Comparison of ENCODE assay signal across 15 cellular contexts in the genomic region with DNA sequence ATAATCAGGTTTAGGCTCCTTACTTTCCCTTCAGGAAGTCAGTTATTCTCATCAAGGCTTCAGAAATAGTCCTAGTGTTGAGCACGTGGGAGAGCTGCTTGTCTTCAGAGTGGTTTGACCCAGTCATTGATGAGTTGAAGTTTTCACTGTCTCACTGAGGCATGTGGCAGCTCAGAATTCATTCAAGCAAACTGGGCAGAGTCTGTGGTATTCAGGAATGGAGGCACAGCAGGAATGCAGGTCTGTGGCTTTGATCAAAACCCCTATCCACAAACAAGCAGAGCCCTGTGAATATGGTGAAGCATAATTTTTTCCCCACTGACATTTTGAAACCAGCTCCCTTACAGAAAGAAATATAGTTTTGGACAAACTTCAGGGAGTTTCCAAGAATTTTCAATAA.
DNase-seq lines count a peak whose midpoint lies in the region; TF ChIP-seq lines count a peak whose summit lies in the region.
"Had no signal": no experiment of that assay in that cellular context is flagged by ENCODE, and none has a peak within 500 bp of the region (broad histone marks: within the 10 kb centered on the region; RNA-seq: fewer than 3 reads in every experiment).

No MANE protein-coding gene starts in this region.

- H3K18ac ChIP-seq in H9 (ENCODE audit: insufficient read length, low read depth, low read length), result no peak overlapping the region

- H3K23me2 ChIP-seq in H9 (ENCODE audit: insufficient read length, low read depth, low read length, poor library complexity, severe bottlenecking), result no peaks in the 10 kb centered on the region

- H4K5ac ChIP-seq in H9 (ENCODE audit: insufficient read length, low read depth, low read length), result no peak overlapping the region

- no peak overlapping the region for H2BK20ac ChIP-seq in H9 (ENCODE audit: low read depth, low read length, poor library complexity, severe bottlenecking)

- H2BK5ac ChIP-seq in H9 (ENCODE audit: insufficient read length, low read length), result no peak overlapping the region

- POLR2A ChIA-PET in activated CD4-positive, alpha-beta memory T cell treated with anti-CD3 and anti-CD28 coated beads, Interleukin-2, amount 10 ng/mL, durations not matched to agents 7 days and 5 days (lab: Charles Lee), result no interaction called here

- H3K4ac ChIP-seq in H9 (ENCODE audit: low read depth, low read length), result no peak overlapping the region

- H3K4me3 Mint-ChIP-seq in H9, result no peak overlapping the region
- no peak overlapping the region for H3K4me3 Mint-ChIP-seq in activated CD4-positive, alpha-beta memory T cell treated with anti-CD3 and anti-CD28 coated beads, Interleukin-2, amount 10 ng/mL, durations not matched to agents 7 days and 5 days
- H3K4me3 Mint-ChIP-seq: activated naive CD4-positive, alpha-beta T cell treated with anti-CD3 and anti-CD28 coated beads, Interleukin-2, amount 10 ng/mL, durations not matched to agents 7 days and 5 days; immature natural killer cell; naive thymus-derived CD4-positive, alpha-beta T cell; stimulated activated naive CD8-positive, alpha-beta T cell treated with anti-CD3 and anti-CD28 coated beads, Interleukin-15, Interleukin-2, amounts not matched to agents 100 ng/mL and 50 ng/mL, for 24 hours had no signal

- H3K14ac ChIP-seq in H9 (ENCODE audit: insufficient read depth, low read length), result 0 out of 2 replicates have a peak overlapping the region, but pooled peaks have one; percentile 47

- in situ Hi-C loops in SK-MEL-5 (cut with HindIII; ENCODE audit: low pct_unique_long_range_greater_than_20kb, low sequenced_read_pairs), result no loop called here

- no peak overlapping the region for H3T11ph ChIP-seq in H9 (ENCODE audit: low read length)

- H2AK5ac ChIP-seq in H9 (ENCODE audit: insufficient read length, low read length), result no peak overlapping the region

- H4K8ac ChIP-seq in H9 (replicated peaks; ENCODE audit: insufficient read length, low read depth, low read length), result no peak overlapping the region

- H3K9me3 ChIP-seq in H9 (ENCODE audit: control insufficient read depth, low read depth, low read length), result no peaks in the 10 kb centered on the region
- H3K9me3 ChIP-seq: HAP-1 had no signal

- H3K4me3 ChIP-seq in epithelial cell of esophagus (ENCODE audit: low read length), result no peak overlapping the region
- H3K4me3 ChIP-seq: HAP-1 had no signal

- H3K79me1 ChIP-seq in H9 (ENCODE audit: insufficient read depth, low read depth, low read length, poor library complexity, severe bottlenecking), result no peaks in the 10 kb centered on the region

- no peak overlapping the region for H2BK120ac ChIP-seq in H9 (ENCODE audit: low read depth, low read length, poor library complexity, severe bottlenecking)

- H2BK15ac ChIP-seq in H9 (ENCODE audit: low read depth, low read length), result no peak overlapping the region

- peaks cover 20 to 24% of the 10 kb centered on the region in 2 experiments for H3K4me1 Mint-ChIP-seq in H9
- peaks cover 10% of the 10 kb centered on the region for H3K4me1 Mint-ChIP-seq in activated CD4-positive, alpha-beta memory T cell treated with anti-CD3 and anti-CD28 coated beads, Interleukin-2, amount 10 ng/mL, durations not matched to agents 7 days and 5 days
- H3K4me1 Mint-ChIP-seq: immature natural killer cell had no signal

- no peak overlapping the region for H3K4me2 ChIP-seq in H9 (ENCODE audit: insufficient read depth, insufficient read length, low read length)

- no peak overlapping the region for H4K91ac ChIP-seq in H9 (ENCODE audit: insufficient read length, low read depth, low read length)

- no CpG with 5 or more reads among the region's 1 CpG for WGBS in H9 (ENCODE audit: extremely low coverage, insufficient read length, low lambda C conversion rate)

- 0 out of 2 replicates have a peak, but pooled peaks cover 2% of the 10 kb centered on the region for H3K27me3 Mint-ChIP-seq in H9 (ENCODE audit: low read depth)
- H3K27me3 Mint-ChIP-seq in activated CD4-positive, alpha-beta memory T cell treated with anti-CD3 and anti-CD28 coated beads, Interleukin-2, amount 10 ng/mL, durations not matched to agents 7 days and 5 days, result no peaks in the 10 kb centered on the region
- H3K27me3 Mint-ChIP-seq: stimulated activated naive CD8-positive, alpha-beta T cell treated with anti-CD3 and anti-CD28 coated beads, Interleukin-15, Interleukin-2, amounts not matched to agents 100 ng/mL and 50 ng/mL, for 24 hours had no signal

- CTCF ChIA-PET in activated CD4-positive, alpha-beta memory T cell treated with anti-CD3 and anti-CD28 coated beads, Interleukin-2, amount 10 ng/mL, durations not matched to agents 7 days and 5 days (lab: Charles Lee), result interaction anchor here (1.0 to 1.9 kb wide), 5 partner anchors 9 to 223 kb away, joined by 3 to 6 read pairs (median 3); no protein-coding TSS in a partner anchor

- no peak overlapping the region for H3K23ac ChIP-seq in H9 (ENCODE audit: insufficient read length, low read depth, low read length)

- H3K27ac ChIP-seq in H9 (ENCODE audit: insufficient read length, low read depth, low read length), result no peak overlapping the region
- H3K27ac ChIP-seq: RWPE1 had no signal

- H2AFZ ChIP-seq in H9 (ENCODE audit: low read length), result no peak overlapping the region

- DNase-seq in H9 (no peak), SK-MEL-5 (ENCODE audit: low read depth, low spot score) (peak; percentile 63), epithelial cell of esophagus (ENCODE audit: low read depth) (peak; percentile 69), non-pigmented ciliary epithelial cell (ENCODE audit: low read depth) (peak; percentile 76), RKO (ENCODE audit: low spot score) (no peak)
- no peak for DNase-seq in activated CD4-positive, alpha-beta memory T cell treated with anti-CD3 and anti-CD28 coated beads, Interleukin-2, amount 10 ng/mL, durations not matched to agents 7 days and 5 days
- DNase-seq in stimulated activated CD4-positive, alpha-beta T cell treated with anti-CD3 and anti-CD28 coated beads, Interleukin-4, amount 100 ng/mL, for 1 hour, result no peak
- DNase-seq: activated naive CD4-positive, alpha-beta T cell treated with anti-CD3 and anti-CD28 coated beads, Interleukin-2, amount 10 ng/mL, durations not matched to agents 7 days and 5 days; immature natural killer cell; naive thymus-derived CD4-positive, alpha-beta T cell; NCI-H1105; NCI-H510A treated with DMSO at 0.1 percent for 48 hours had no signal

- no peaks in the 10 kb centered on the region; the same call in 1 of the 2 replicates for H3K4me1 ChIP-seq in H9 (ENCODE audit: insufficient read depth, low read length)

- no peak overlapping the region for H3K9ac ChIP-seq in H9 (ENCODE audit: extremely low read depth, insufficient read length, low read length)

- H3K27me3 ChIP-seq in H9 (ENCODE audit: insufficient read depth, low read length), result no peaks in the 10 kb centered on the region

- no peaks in the 10 kb centered on the region for H4K20me1 ChIP-seq in H9 (ENCODE audit: control insufficient read depth, insufficient read depth, insufficient read length)

- no peaks in the 10 kb centered on the region for H3K36me3 Mint-ChIP-seq in H9 (ENCODE audit: insufficient read depth in 1 of 3, low read depth in 3 of 3)
- no peaks in the 10 kb centered on the region for H3K36me3 Mint-ChIP-seq in activated CD4-positive, alpha-beta memory T cell treated with anti-CD3 and anti-CD28 coated beads, Interleukin-2, amount 10 ng/mL, durations not matched to agents 7 days and 5 days (ENCODE audit: low read depth)
- H3K36me3 Mint-ChIP-seq: activated naive CD4-positive, alpha-beta T cell treated with anti-CD3 and anti-CD28 coated beads, Interleukin-2, amount 10 ng/mL, durations not matched to agents 7 days and 5 days; immature natural killer cell had no signal

- no peaks in the 10 kb centered on the region for H3K9me3 Mint-ChIP-seq in H9
- no peaks in the 10 kb centered on the region for H3K9me3 Mint-ChIP-seq in activated CD4-positive, alpha-beta memory T cell treated with anti-CD3 and anti-CD28 coated beads, Interleukin-2, amount 10 ng/mL, durations not matched to agents 7 days and 5 days
- H3K9me3 Mint-ChIP-seq: activated naive CD4-positive, alpha-beta T cell treated with anti-CD3 and anti-CD28 coated beads, Interleukin-2, amount 10 ng/mL, durations not matched to agents 7 days and 5 days; immature natural killer cell; naive thymus-derived CD4-positive, alpha-beta T cell; stimulated activated naive CD8-positive, alpha-beta T cell treated with anti-CD3 and anti-CD28 coated beads, Interleukin-15, Interleukin-2, amounts not matched to agents 100 ng/mL and 50 ng/mL, for 24 hours had no signal

- no peak overlapping the region for H3K56ac ChIP-seq in H9 (ENCODE audit: insufficient read length, low read depth, low read length)

- H3K79me2 ChIP-seq in H9 (ENCODE audit: insufficient read depth, low read length), result no peaks in the 10 kb centered on the region

- peak overlapping the region; percentile 67 for H2BK12ac ChIP-seq in H9 (ENCODE audit: insufficient read length, low read depth, low read length)

- H3K27ac Mint-ChIP-seq in H9, result no peak overlapping the region
- no peak overlapping the region for H3K27ac Mint-ChIP-seq in activated CD4-positive, alpha-beta memory T cell treated with anti-CD3 and anti-CD28 coated beads, Interleukin-2, amount 10 ng/mL, durations not matched to agents 7 days and 5 days
- H3K27ac Mint-ChIP-seq: activated naive CD4-positive, alpha-beta T cell treated with anti-CD3 and anti-CD28 coated beads, Interleukin-2, amount 10 ng/mL, durations not matched to agents 7 days and 5 days; immature natural killer cell; naive thymus-derived CD4-positive, alpha-beta T cell; stimulated activated naive CD8-positive, alpha-beta T cell treated with anti-CD3 and anti-CD28 coated beads, Interleukin-15, Interleukin-2, amounts not matched to agents 100 ng/mL and 50 ng/mL, for 24 hours had no signal

- TF ChIP-seq CTCF in H9 (conservative IDR thresholded peaks at IDR 0.05), result no peak
- no peak for TF ChIP-seq CTCF in epithelial cell of esophagus (IDR thresholded peaks at IDR 0.05; ENCODE audit: insufficient read depth, low read depth, low read length, missing control alignments)

Comparison
In these comparisons a context has a peak if more than half of its experiments do, and no peak if none do; other contexts are left out.
1. DNase-seq: peak in SK-MEL-5 (single experiment), epithelial cell of esophagus (single experiment) and non-pigmented ciliary epithelial cell (single experiment); none in H9 (single experiment), RKO (single experiment), activated CD4-positive, alpha-beta memory T cell treated with anti-CD3 and anti-CD28 coated beads, Interleukin-2, amount 10 ng/mL, durations not matched to agents 7 days and 5 days (single experiment) and stimulated activated CD4-positive, alpha-beta T cell treated with anti-CD3 and anti-CD28 coated beads, Interleukin-4, amount 100 ng/mL, for 1 hour (single experiment).